14 cellular contexts compared by ENCODE assay signal in the genomic region with DNA sequence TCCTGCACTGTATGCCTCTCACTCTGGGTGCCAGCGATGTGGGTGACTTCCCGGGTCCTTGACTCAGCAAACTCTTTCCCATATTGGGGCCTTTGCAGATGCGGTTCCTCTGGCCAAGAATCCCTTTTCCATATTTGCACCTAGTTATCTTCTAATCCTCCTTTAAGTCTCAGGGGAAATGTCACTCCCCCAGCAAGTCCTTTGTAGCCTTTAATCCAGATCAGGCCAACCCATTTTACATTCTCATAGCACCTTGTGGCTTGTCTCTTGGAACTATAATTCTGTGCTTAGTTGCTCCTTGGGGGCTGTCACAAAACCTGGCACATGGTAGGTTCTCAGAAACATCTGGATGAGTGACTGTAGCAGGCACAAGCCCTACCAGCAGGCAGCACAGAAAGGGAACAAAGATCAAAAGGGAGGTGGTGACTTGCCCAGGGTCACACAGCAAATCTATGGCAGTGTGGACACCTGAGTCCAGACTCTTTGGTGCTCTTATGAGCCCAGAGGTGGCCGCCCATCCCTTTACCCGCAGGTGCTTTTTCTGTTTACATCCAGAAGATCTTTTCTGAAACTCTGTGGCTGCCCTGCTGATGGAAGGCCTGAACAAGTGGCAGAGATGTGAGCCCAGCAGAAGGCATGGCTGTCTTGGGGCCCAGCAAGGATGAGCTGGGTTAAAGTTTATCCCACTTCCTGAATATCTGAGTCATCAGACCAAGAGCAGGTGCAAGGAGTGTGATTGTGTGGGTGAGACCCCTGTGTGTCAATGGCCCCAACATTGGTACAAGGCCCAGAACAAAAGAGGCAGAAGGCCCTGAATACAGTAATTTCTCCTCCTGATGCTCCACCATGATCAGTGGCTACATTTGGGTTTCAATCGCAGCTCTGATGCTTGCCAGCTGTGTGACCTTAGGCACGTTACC.
DNase-seq lines count a peak whose midpoint lies in the region; ATAC-seq and TF ChIP-seq lines count a peak whose summit lies in the region.
"Had no signal": no experiment of that assay in that cellular context is flagged by ENCODE, and none has a peak within 500 bp of the region (broad histone marks: within the 10 kb centered on the region; RNA-seq: fewer than 3 reads in every experiment).

No MANE protein-coding gene starts in this region.

- H3K27me3 ChIP-seq in right atrium auricular region: no peaks in the 10 kb centered on the region
- H3K27me3 ChIP-seq: neural progenitor cell had no signal

- H3K36me3 Mint-ChIP-seq in activated T-cell treated with anti-CD3 and anti-CD28 coated beads, Interleukin-2, amount 50 U/mL, for 72 hours (ENCODE audit: insufficient read depth in 2 of 2): peaks cover 0 to 36% of the 10 kb centered on the region in 2 donors

- peaks cover 0 to 21% of the 10 kb centered on the region in 2 donors for H3K4me1 ChIP-seq in right atrium auricular region
- H3K4me1 ChIP-seq: neural progenitor cell had no signal

- H3K36me3 ChIP-seq in right atrium auricular region: peaks cover 19% of the 10 kb centered on the region
- H3K36me3 ChIP-seq: neural progenitor cell had no signal

- H3K4me3 ChIP-seq in right atrium auricular region: no peak overlapping the region
- H3K4me3 ChIP-seq: coronary artery, neural progenitor cell had no signal

- H3K27me3 Mint-ChIP-seq in activated T-cell treated with anti-CD3 and anti-CD28 coated beads, Interleukin-2, amount 50 U/mL, for 72 hours (ENCODE audit: low read depth): no peaks in the 10 kb centered on the region

- no peak overlapping the region for H3K27ac ChIP-seq in right atrium auricular region
- H3K27ac ChIP-seq: coronary artery, neural progenitor cell had no signal

- ATAC-seq in GM19025 (IDR thresholded peaks at IDR 0.05; ENCODE audit: low read depth, unreplicated experiment) (peak; percentile 42), HG03196 (IDR thresholded peaks at IDR 0.05; ENCODE audit: unreplicated experiment) (peak; percentile 59), GM18519 (IDR thresholded peaks at IDR 0.05; ENCODE audit: low FRiP score, unreplicated experiment) (no peak)
- ATAC-seq in activated T-cell treated with anti-CD3 and anti-CD28 coated beads, Interleukin-2, amount 50 U/mL, for 72 hours (replicated peaks in 1 of 2): peak; percentile 61 to 69
- ATAC-seq: CD8-positive, alpha-beta T cell had no signal

- peak overlapping the region; percentile 4 to 38 for H3K4me3 Mint-ChIP-seq in activated T-cell treated with anti-CD3 and anti-CD28 coated beads, Interleukin-2, amount 50 U/mL, for 72 hours
- H3K4me3 Mint-ChIP-seq: CD8-positive, alpha-beta T cell; IgD-negative memory B cell; neural progenitor cell had no signal

- DNase-seq in COLO668 (lab: John Stamatoyannopoulos, UW; ENCODE audit: unreplicated experiment) (peak; percentile 36), amniotic stem cell (lab: John Stamatoyannopoulos, UW) (no peak), right atrium auricular region (ENCODE audit: low spot score) (no peak), NCI-H748 (lab: John Stamatoyannopoulos, UW; ENCODE audit: unreplicated experiment) (no peak)
- peak in 1 of 2 donors; percentile 48 for DNase-seq in activated T-cell treated with anti-CD3 and anti-CD28 coated beads, Interleukin-2, amount 50 U/mL, for 72 hours
- DNase-seq: CD8-positive, alpha-beta T cell; NCI-H510A; SW 1271 had no signal

- no peaks in the 10 kb centered on the region for H3K9me3 ChIP-seq in right atrium auricular region

- TF ChIP-seq CTCF in right atrium auricular region (IDR thresholded peaks at IDR 0.05): no peak

- H3K4me1 Mint-ChIP-seq in activated T-cell treated with anti-CD3 and anti-CD28 coated beads, Interleukin-2, amount 50 U/mL, for 72 hours (ENCODE audit: low read depth): peaks cover 58% of the 10 kb centered on the region

- H3K27ac Mint-ChIP-seq in activated T-cell treated with anti-CD3 and anti-CD28 coated beads, Interleukin-2, amount 50 U/mL, for 72 hours: peak overlapping the region; percentile 40
- H3K27ac Mint-ChIP-seq: CD8-positive, alpha-beta T cell; neural progenitor cell had no signal

- no peaks in the 10 kb centered on the region for H3K9me3 Mint-ChIP-seq in activated T-cell treated with anti-CD3 and anti-CD28 coated beads, Interleukin-2, amount 50 U/mL, for 72 hours
- H3K9me3 Mint-ChIP-seq: neural progenitor cell had no signal
